Comparison of ENCODE assay signal across 10 cellular contexts in genomic region chr2:196737046-196737445, GRCh38.
"Had no signal": no experiment of that assay in that cellular context is flagged by ENCODE, and none has a peak within 500 bp of the region (broad histone marks: within the 10 kb centered on the region; RNA-seq: fewer than 3 reads in every experiment).

No MANE protein-coding gene starts in this region.

- H3K9ac ChIP-seq: GM23248 had no signal

- DNase-seq: GM23248, GOT3, H7, H9, HCEC 1CT, HFFc6 had no signal

- H2AFZ ChIP-seq: GM23248, GM23338 had no signal

- H3K4me1 ChIP-seq: HAP-1 had no signal

- H3K4me3 ChIP-seq: GM23248, GM23338, HAP-1 had no signal

- H3K27ac ChIP-seq: GM23248 had no signal

- H3K4me2 ChIP-seq: GM23338 had no signal

- ATAC-seq: GM23338 had no signal

- FAIRE-seq: H1, H54 had no signal

- H3K9me3 ChIP-seq: HAP-1 had no signal
